ENCODE assay signal across 8 cellular contexts in genomic region chr3:138180375-138181029, GRCh38. TPM values are rescaled to one million over a fixed set of nuclear protein-coding genes. Genes with fewer than 3 reads are reported as not detected.
DNase-seq lines count a peak whose midpoint lies in the region; ATAC-seq and TF ChIP-seq lines count a peak whose summit lies in the region.

No MANE protein-coding gene starts in this region.

- no peak overlapping the region for H3K27ac Mint-ChIP-seq in memory B cell

- H3K4me3 ChIP-seq in DOHH2 (ENCODE audit: low read length) (no peak overlapping the region), LNCaP clone FGC (ENCODE audit: low read depth, low read length) (no peak overlapping the region), Peyer's patch (no peak overlapping the region), cardiac fibroblast (replicated peaks in 1 of 2; ENCODE audit: low read depth in 2 of 2, low read length in 2 of 2) (no peak overlapping the region)

- no peak for TF ChIP-seq POLR2A in Peyer's patch (IDR thresholded peaks at IDR 0.05)

- H3K27me3 ChIP-seq in DOHH2 (ENCODE audit: control insufficient read depth, low read length) (peaks cover 22% of the 10 kb centered on the region), Peyer's patch (no peaks in the 10 kb centered on the region)

- peaks cover 1% of the 10 kb centered on the region; the same call in 1 of the 2 replicates for H3K4me1 ChIP-seq in DOHH2 (ENCODE audit: control insufficient read depth, low read length)
- no peaks in the 10 kb centered on the region for H3K4me1 ChIP-seq in Peyer's patch

- ATAC-seq in GM21576 (IDR thresholded peaks at IDR 0.05; ENCODE audit: unreplicated experiment), result peak; percentile 82
- peak; percentile 78 for ATAC-seq in memory B cell (ENCODE audit: low read depth)
- ATAC-seq in sciatic nerve, result no peak
- ATAC-seq in GM21360 (IDR thresholded peaks at IDR 0.05; ENCODE audit: unreplicated experiment), result no peak

- H3F3A ChIP-seq in DOHH2 (ENCODE audit: control insufficient read depth, insufficient read depth), result no peaks in the 10 kb centered on the region; the same call in 1 of the 2 replicates

- H3K36me3 Mint-ChIP-seq in memory B cell, result no peaks in the 10 kb centered on the region

- H3K4me1 Mint-ChIP-seq in memory B cell, result no peaks in the 10 kb centered on the region

- H3K4me2 ChIP-seq in DOHH2 (ENCODE audit: low read length), result no peak overlapping the region

- TF ChIP-seq CTCF in DOHH2 (IDR thresholded peaks at IDR 0.05; ENCODE audit: low read depth, low read length, poor library complexity, severe bottlenecking) (peak; percentile 68), LNCaP clone FGC (IDR thresholded peaks at IDR 0.05; ENCODE audit: control insufficient read depth, extremely low read depth, insufficient read depth) (peak; percentile 85), Peyer's patch (IDR thresholded peaks at IDR 0.05) (peak in 4 of 6 experiments; percentile 39 to 77 (median 60)), cardiac fibroblast (IDR thresholded peaks at IDR 0.05; ENCODE audit: low read depth, low read length) (peak; percentile 43)

- H3K27ac ChIP-seq in DOHH2 (ENCODE audit: low read depth, low read length), result no peak overlapping the region
- no peak overlapping the region for H3K27ac ChIP-seq in Peyer's patch

- no peaks in the 10 kb centered on the region for H3K9me2 ChIP-seq in DOHH2 (replicated peaks; ENCODE audit: control insufficient read depth, low read length)

- no peaks in the 10 kb centered on the region for H4K20me1 ChIP-seq in DOHH2 (ENCODE audit: control insufficient read depth, insufficient read depth, low read depth, low read length)

- DNase-seq in LNCaP clone FGC (ENCODE audit: low read depth) (no peak), Peyer's patch (peak in 1 of 3 donors; percentile 68), cardiac fibroblast (ENCODE audit: low read depth in 2 of 2) (peak; percentile 62 to 66), memory B cell (ENCODE audit: low spot score in 2 of 2) (no peak), sciatic nerve (ENCODE audit: low spot score) (no peak)

- no peaks in the 10 kb centered on the region for H3K79me2 ChIP-seq in DOHH2 (ENCODE audit: control insufficient read depth, low read length)

- H3K9me3 ChIP-seq in DOHH2 (ENCODE audit: control insufficient read depth, insufficient read depth, low read length) (no peaks in the 10 kb centered on the region), Peyer's patch (no peaks in the 10 kb centered on the region)

- H3K4me3 Mint-ChIP-seq in memory B cell, result no peak overlapping the region

- intact Hi-C loops in sciatic nerve (cut with DNase I), result no loop called here

- H3K36me3 ChIP-seq in DOHH2 (ENCODE audit: control insufficient read depth, low read length) (no peaks in the 10 kb centered on the region), Peyer's patch (no peaks in the 10 kb centered on the region)

- H3K9me3 Mint-ChIP-seq in memory B cell, result no peaks in the 10 kb centered on the region

- H3K27me3 Mint-ChIP-seq in memory B cell, result peaks cover 1% of the 10 kb centered on the region

RNA-seq across cellular contexts. Expression of gene DBR1, which starts 5.8 kb away (rescaled TPM):
- total RNA-seq in Peyer's patch, result 10 to 100 TPM in 1 of 4 donors, 1 to 10 TPM in 3; 6.3 to 24.8 (median 8.6) TPM
- total RNA-seq in sciatic nerve, result 14.6 TPM

RNA-seq across cellular contexts. Expression of gene ARMC8, which starts 6.6 kb away (rescaled TPM):
- total RNA-seq in Peyer's patch (10 to 100 TPM; 35.7 to 77.2 (median 56.3) TPM), sciatic nerve (48.9 TPM)

RNA-seq across cellular contexts. Expression of gene A4GNT, which starts 48.3 kb away (rescaled TPM):
- total RNA-seq in Peyer's patch (not detected), sciatic nerve (not detected)

Comparison
In these comparisons a context has a peak if more than half of its experiments do, and no peak if none do; other contexts are left out.
1. ATAC-seq: peak in GM21576 (single experiment) and memory B cell (single experiment); none in sciatic nerve (single experiment) and GM21360 (single experiment).
2. DNase-seq: peak in cardiac fibroblast (2 of 2); none in LNCaP clone FGC (single experiment), memory B cell (0 of 2) and sciatic nerve (single experiment).
3. Peak in every context shown above with its lines, with median percentiles within 50 percentile points of each other: CTCF ChIP-seq.